25 cellular contexts compared by ENCODE assay signal in genomic region chr6:81689580-81689979, GRCh38.
"Had no signal": no experiment of that assay in that cellular context is flagged by ENCODE, and none has a peak within 500 bp of the region (broad histone marks: within the 10 kb centered on the region; RNA-seq: fewer than 3 reads in every experiment).

No MANE protein-coding gene starts in this region.

- H3K27ac ChIP-seq: breast epithelium, colonic mucosa had no signal

- DNase-seq: activated CD4-positive, alpha-beta T cell treated with anti-CD3 and anti-CD28 coated beads for 1 hour; activated CD4-positive, alpha-beta T cell treated with anti-CD3 and anti-CD28 coated beads, Interleukin-2, amount 10 ng/mL, durations not matched to agents 24 days and 14 days; activated CD4-positive, alpha-beta T cell treated with anti-CD3 and anti-CD28 coated beads, Interleukin-2, amount 50 U/mL, for 48 hours; activated CD8-positive, alpha-beta memory T cell treated with anti-CD3 and anti-CD28 coated beads, Interleukin-2, amount 10 ng/mL, durations not matched to agents 7 days and 5 days; activated effector memory CD4-positive, alpha-beta T cell treated with Interleukin-2 at 50 U/mL for 16 hours; activated naive CD4-positive, alpha-beta T cell; activated T-cell treated with anti-CD3 and anti-CD28 coated beads, Interleukin-2, amount 50 U/mL, for 24 hours; aorta; caudate nucleus; colonic mucosa; Kasumi-1; KBM-7; NCI-H146; NCI-H2029; NCI-H2107; NCI-H524 treated with DMSO at 0.1 percent for 48 hours; NCI-H748 treated with DMSO at 0.1 percent for 48 hours; NK-92 treated with Interleukin-12 subunit alpha and Interleukin-12 subunit beta, amount 100 ng/mL, for 24 hours; PC-3; SIG-M5; T-helper 17 cell; T-helper 9 cell had no signal

- FAIRE-seq: RCC 7860 had no signal

- H3K9me3 ChIP-seq: breast epithelium, colonic mucosa had no signal

- H3K27me3 ChIP-seq: breast epithelium, colonic mucosa had no signal

- ATAC-seq: activated CD8-positive, alpha-beta memory T cell treated with anti-CD3 and anti-CD28 coated beads, Interleukin-2, amount 10 ng/mL, durations not matched to agents 7 days and 5 days; PC-3; T-helper 17 cell; WTC11 had no signal

- H3K4me1 ChIP-seq: breast epithelium, colonic mucosa had no signal

- H3K36me3 ChIP-seq: breast epithelium, colonic mucosa had no signal

- H3K4me3 ChIP-seq: breast epithelium, colonic mucosa had no signal
